Comparison of ENCODE assay signal across 18 cellular contexts in the genomic region with DNA sequence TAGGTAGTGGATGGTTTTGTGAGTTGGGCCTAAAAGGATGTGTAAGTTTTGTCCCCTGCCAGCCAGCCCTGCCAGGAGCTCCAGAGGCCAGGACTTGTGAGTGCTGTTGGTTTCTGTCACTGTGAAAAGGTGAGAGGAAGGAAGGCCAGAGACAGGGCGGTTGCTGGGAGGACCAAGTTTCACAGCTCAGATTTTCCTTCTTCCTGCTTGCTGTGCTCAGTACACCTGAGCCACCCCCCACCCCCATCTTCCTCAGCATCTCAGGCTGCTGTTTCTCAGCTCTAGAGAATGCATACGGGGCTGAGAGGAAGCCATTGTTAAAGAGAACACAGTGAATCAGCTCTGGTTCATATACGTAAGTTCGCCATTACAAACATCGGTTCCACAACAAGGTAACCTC.
A peak's percentile ranks its signal among the peaks of the same experiment; 100 is the strongest.
DNase-seq lines count a peak whose midpoint lies in the region; ATAC-seq and TF ChIP-seq lines count a peak whose summit lies in the region.
"Had no signal": no experiment of that assay in that cellular context is flagged by ENCODE, and none has a peak within 500 bp of the region (broad histone marks: within the 10 kb centered on the region; RNA-seq: fewer than 3 reads in every experiment).

No MANE protein-coding gene starts in this region.

- no peak overlapping the region for H3K27ac ChIP-seq in Panc1 (ENCODE audit: low read length)
- H3K27ac ChIP-seq: 22Rv1; A549; BLaER1 treated with 17β-estradiol and CSF1 and Interleukin-3, amounts not matched to agents 10 nM and 100 nM; C4-2B had no signal

- no peaks in the 10 kb centered on the region for H3K36me3 ChIP-seq in Panc1 (ENCODE audit: control insufficient read depth, insufficient read depth, low read length)

- no peak overlapping the region for H3K4me3 Mint-ChIP-seq in activated CD8-positive, alpha-beta T cell treated with anti-CD3 and anti-CD28 coated beads for 36 hours
- H3K4me3 Mint-ChIP-seq in activated CD8-positive, alpha-beta T cell treated with anti-CD3 and anti-CD28 coated beads, Interleukin-2, amount 10 ng/mL, durations not matched to agents 7 days and 5 days, result no peak overlapping the region
- H3K4me3 Mint-ChIP-seq: B cell; CD4-positive, alpha-beta T cell; CD8-positive, alpha-beta T cell had no signal

- H3K4me1 Mint-ChIP-seq in activated CD8-positive, alpha-beta T cell treated with anti-CD3 and anti-CD28 coated beads for 36 hours (ENCODE audit: low read depth), result no peaks in the 10 kb centered on the region
- H3K4me1 Mint-ChIP-seq in activated CD8-positive, alpha-beta T cell treated with anti-CD3 and anti-CD28 coated beads, Interleukin-2, amount 10 ng/mL, durations not matched to agents 7 days and 5 days (ENCODE audit: low read depth), result no peaks in the 10 kb centered on the region
- H3K4me1 Mint-ChIP-seq: B cell had no signal

- intact Hi-C loops in activated CD8-positive, alpha-beta T cell treated with anti-CD3 and anti-CD28 coated beads for 36 hours (cut with micrococcal nuclease), result no loop called here
- intact Hi-C loops in Panc1 (cut with micrococcal nuclease; ENCODE audit: unreplicated experiment), result no loop called here

- in situ Hi-C loops in Panc1 (cut with HindIII; ENCODE audit: low pct_unique_long_range_greater_than_20kb, low sequenced_read_pairs), result no loop called here

- H3K36me3 Mint-ChIP-seq in activated CD8-positive, alpha-beta T cell treated with anti-CD3 and anti-CD28 coated beads for 36 hours (ENCODE audit: low read depth), result peaks cover 3% of the 10 kb centered on the region
- peaks cover 2% of the 10 kb centered on the region for H3K36me3 Mint-ChIP-seq in activated CD8-positive, alpha-beta T cell treated with anti-CD3 and anti-CD28 coated beads, Interleukin-2, amount 10 ng/mL, durations not matched to agents 7 days and 5 days (ENCODE audit: low read depth)

- H3K4me3 ChIP-seq in Panc1 (ENCODE audit: low read depth in 2 of 2, low read length in 2 of 2), result no peak overlapping the region
- H3K4me3 ChIP-seq: A549; BLaER1 treated with 17β-estradiol and CSF1 and Interleukin-3, amounts not matched to agents 10 nM and 100 nM had no signal

- peak; percentile 55 for ATAC-seq in activated CD8-positive, alpha-beta T cell treated with anti-CD3 and anti-CD28 coated beads for 36 hours
- no peak for ATAC-seq in activated CD8-positive, alpha-beta T cell treated with anti-CD3 and anti-CD28 coated beads, Interleukin-2, amount 10 ng/mL, durations not matched to agents 7 days and 5 days
- ATAC-seq in Panc1, result peak; percentile 45; the same call in 1 of the 2 replicates
- ATAC-seq: A549; CD8-positive, alpha-beta T cell had no signal

- H3K4me1 ChIP-seq in Panc1 (ENCODE audit: control insufficient read depth, insufficient read depth, low read length), result no peaks in the 10 kb centered on the region
- H3K4me1 ChIP-seq: A549; BLaER1 treated with 17β-estradiol and CSF1 and Interleukin-3, amounts not matched to agents 10 nM and 100 nM; Caco-2 had no signal

- no TSS peak for BruUV-seq in Panc1 (replicated peaks; lab: Mats Ljungman, UMichigan)

- no peaks in the 10 kb centered on the region for H3K27me3 Mint-ChIP-seq in activated CD8-positive, alpha-beta T cell treated with anti-CD3 and anti-CD28 coated beads for 36 hours
- H3K27me3 Mint-ChIP-seq in activated CD8-positive, alpha-beta T cell treated with anti-CD3 and anti-CD28 coated beads, Interleukin-2, amount 10 ng/mL, durations not matched to agents 7 days and 5 days (ENCODE audit: low read depth), result no peaks in the 10 kb centered on the region
- H3K27me3 Mint-ChIP-seq: CD4-positive, alpha-beta T cell had no signal

- CTCF ChIA-PET in activated CD8-positive, alpha-beta T cell treated with anti-CD3 and anti-CD28 coated beads for 36 hours (lab: Charles Lee), result no interaction called here
- CTCF ChIA-PET in activated CD8-positive, alpha-beta T cell treated with anti-CD3 and anti-CD28 coated beads, Interleukin-2, amount 10 ng/mL, durations not matched to agents 7 days and 5 days (lab: Charles Lee), result no interaction called here
- CTCF ChIA-PET in Panc1 (lab: Charles Lee), result no interaction called here

- H3K27me3 ChIP-seq in Panc1 (ENCODE audit: control insufficient read depth, insufficient read depth, low read length), result no peaks in the 10 kb centered on the region
- H3K27me3 ChIP-seq: BLaER1 treated with 17β-estradiol and CSF1 and Interleukin-3, amounts not matched to agents 10 nM and 100 nM had no signal

- no peak overlapping the region for H3K27ac Mint-ChIP-seq in activated CD8-positive, alpha-beta T cell treated with anti-CD3 and anti-CD28 coated beads for 36 hours
- H3K27ac Mint-ChIP-seq in activated CD8-positive, alpha-beta T cell treated with anti-CD3 and anti-CD28 coated beads, Interleukin-2, amount 10 ng/mL, durations not matched to agents 7 days and 5 days, result no peak overlapping the region
- H3K27ac Mint-ChIP-seq: B cell; CD4-positive, alpha-beta T cell; CD8-positive, alpha-beta T cell had no signal

- no peak for TF ChIP-seq CTCF in activated CD8-positive, alpha-beta T cell treated with anti-CD3 and anti-CD28 coated beads for 36 hours (IDR thresholded peaks at IDR 0.05)
- TF ChIP-seq CTCF in Panc1 (IDR thresholded peaks at IDR 0.05), result no peak

- H3K9me3 Mint-ChIP-seq in activated CD8-positive, alpha-beta T cell treated with anti-CD3 and anti-CD28 coated beads for 36 hours, result peaks cover 7% of the 10 kb centered on the region
- H3K9me3 Mint-ChIP-seq in activated CD8-positive, alpha-beta T cell treated with anti-CD3 and anti-CD28 coated beads, Interleukin-2, amount 10 ng/mL, durations not matched to agents 7 days and 5 days (ENCODE audit: insufficient read depth), result peaks cover 14% of the 10 kb centered on the region

- peaks cover 11% of the 10 kb centered on the region; the same call in 1 of the 2 replicates for H3K9me3 ChIP-seq in Panc1 (ENCODE audit: control insufficient read depth, insufficient read depth, low read depth, low read length)
- H3K9me3 ChIP-seq: Caco-2 had no signal

- POLR2A ChIA-PET in activated CD8-positive, alpha-beta T cell treated with anti-CD3 and anti-CD28 coated beads for 36 hours (lab: Charles Lee), result interaction anchor here (0.7 kb wide), 1 partner anchor 12 kb away, joined by 3 read pairs; no protein-coding TSS in a partner anchor
- POLR2A ChIA-PET in activated CD8-positive, alpha-beta T cell treated with anti-CD3 and anti-CD28 coated beads, Interleukin-2, amount 10 ng/mL, durations not matched to agents 7 days and 5 days (lab: Charles Lee), result no interaction called here
- POLR2A ChIA-PET in Panc1 (lab: Charles Lee), result no interaction called here

- peak; percentile 37 for DNase-seq in NCI-H146 (lab: John Stamatoyannopoulos, UW)
- DNase-seq in NCI-H146 treated with DMSO at 0.1 percent for 48 hours (lab: John Stamatoyannopoulos, UW; ENCODE audit: unreplicated experiment), result no peak
- peak; percentile 20 for DNase-seq in activated CD8-positive, alpha-beta T cell treated with anti-CD3 and anti-CD28 coated beads for 36 hours
- no peak for DNase-seq in activated CD8-positive, alpha-beta T cell treated with anti-CD3 and anti-CD28 coated beads, Interleukin-2, amount 10 ng/mL, durations not matched to agents 7 days and 5 days
- DNase-seq in Panc1 (ENCODE audit: low read depth, low spot score), result no peak
- DNase-seq in retina, result no peak
- DNase-seq: AML-193; Caco-2; Calu3; CD4-positive, alpha-beta T cell; CD8-positive, alpha-beta T cell; DMS79 treated with DMSO at 0.1 percent for 48 hours; GF-D8 had no signal

Comparison
In these comparisons a context has a peak if more than half of its experiments do, and no peak if none do; other contexts are left out.
1. DNase-seq: peak in NCI-H146 (single experiment) and activated CD8-positive, alpha-beta T cell treated with anti-CD3 and anti-CD28 coated beads for 36 hours (single experiment); none in NCI-H146 treated with DMSO at 0.1 percent for 48 hours (single experiment), activated CD8-positive, alpha-beta T cell treated with anti-CD3 and anti-CD28 coated beads, Interleukin-2, amount 10 ng/mL, durations not matched to agents 7 days and 5 days (single experiment), Panc1 (single experiment) and retina (single experiment).